In genomic region chr9:127136081-127136879, GRCh38 we compare ENCODE assay signal across 35 cellular contexts. TPM values are rescaled to one million over a fixed set of nuclear protein-coding genes. Genes with fewer than 3 reads are reported as not detected.
DNase-seq lines count a peak whose midpoint lies in the region; ATAC-seq and TF ChIP-seq lines count a peak whose summit lies in the region.
"Had no signal": no experiment of that assay in that cellular context is flagged by ENCODE, and none has a peak within 500 bp of the region (broad histone marks: within the 10 kb centered on the region; RNA-seq: fewer than 3 reads in every experiment).

No MANE protein-coding gene starts in this region.

- H3K56ac ChIP-seq in H9 (ENCODE audit: insufficient read length, low read depth, low read length): no peak overlapping the region

- ATAC-seq in sciatic nerve: no peak
- ATAC-seq: activated CD4-positive, CD25-positive, alpha-beta regulatory T cell treated with anti-CD3 and anti-CD28 coated beads, Interleukin-2, amount 50 U/mL, for 24 hours; CD8-positive, alpha-beta T cell; GM12878; HCT116; HepG2; mucosa of descending colon; pancreas; stimulated activated naive CD8-positive, alpha-beta T cell treated with anti-CD3 and anti-CD28 coated beads, Interleukin-15, amount 100 ng/mL, for 72 hours; T-helper 17 cell had no signal

- H3K27me3 ChIP-seq in H9 (ENCODE audit: insufficient read depth, low read length) (no peaks in the 10 kb centered on the region), SJCRH30 (no peaks in the 10 kb centered on the region)
- H3K27me3 ChIP-seq: pancreas, spleen, tibial nerve had no signal

- H3K23me2 ChIP-seq in H9 (ENCODE audit: insufficient read length, low read depth, low read length, poor library complexity, severe bottlenecking): no peaks in the 10 kb centered on the region

- no peak overlapping the region for H2BK20ac ChIP-seq in H9 (ENCODE audit: low read depth, low read length, poor library complexity, severe bottlenecking)

- H3K18ac ChIP-seq in H9 (ENCODE audit: insufficient read length, low read depth, low read length): no peak overlapping the region

- H2AK5ac ChIP-seq in H9 (ENCODE audit: insufficient read length, low read length): no peak overlapping the region

- H3K4me3 ChIP-seq in SJCRH30: no peak overlapping the region
- H3K4me3 ChIP-seq: GM12878, lung, mucosa of descending colon, pancreas, PC-9, spleen, tibial nerve had no signal

- in situ Hi-C loops in GM13977 (cut with MboI; ENCODE audit: low pct_unique_long_range_greater_than_20kb, low sequenced_read_pairs, unreplicated experiment): no loop called here

- intact Hi-C loops in sciatic nerve (cut with DNase I): no loop called here

- H3K27me3 Mint-ChIP-seq in H9 (ENCODE audit: low read depth): no peaks in the 10 kb centered on the region
- H3K27me3 Mint-ChIP-seq: activated CD4-positive, alpha-beta memory T cell treated with anti-CD3 and anti-CD28 coated beads for 36 hours; B cell; stimulated activated naive CD8-positive, alpha-beta T cell treated with anti-CD3 and anti-CD28 coated beads, Interleukin-15, amount 100 ng/mL, for 72 hours; T-helper 17 cell had no signal

- WGBS in H9 (ENCODE audit: extremely low coverage, insufficient read length, low lambda C conversion rate): no CpG with 5 or more reads among the region's 8 CpGs

- TF ChIP-seq CTCF in H9 (conservative IDR thresholded peaks at IDR 0.05) (no peak), GM13977 (IDR thresholded peaks at IDR 0.05; ENCODE audit: extremely low read depth, insufficient read depth, missing control alignments) (no peak)

- H4K5ac ChIP-seq in H9 (ENCODE audit: insufficient read length, low read depth, low read length): no peak overlapping the region

- DNase-seq in H9 (no peak), islet precursor cell (peak; percentile 46), sciatic nerve (ENCODE audit: low spot score) (peak; percentile 44), GM13977 (ENCODE audit: low spot score) (no peak), SJCRH30 (no peak), NCI-H2196 (lab: John Stamatoyannopoulos, UW; ENCODE audit: unreplicated experiment) (no peak)
- no peak for DNase-seq in activated CD4-positive, alpha-beta T cell treated with anti-CD3 and anti-CD28 coated beads, Interleukin-2, amount 50 U/mL, for 48 hours
- DNase-seq: ACHN; activated CD4-positive, alpha-beta memory T cell treated with anti-CD3 and anti-CD28 coated beads for 36 hours; activated gamma-delta T cell treated with Interleukin-2 at 50 U/mL for 16 hours; activated naive CD8-positive, alpha-beta T cell treated with anti-CD3 and anti-CD28 coated beads, Interleukin-2, amount 10 ng/mL, durations not matched to agents 7 days and 5 days; DMS153; Karpas-422; NCI-H1417; NCI-H2029 treated with DMSO at 0.1 percent for 48 hours; NCI-H526; PC-9; retina; SK-N-SH; spleen; stimulated activated CD4-positive, alpha-beta T cell treated with anti-CD3 and anti-CD28 coated beads, Interleukin-2, amount 100 ng/mL, for 24 hours; stimulated activated naive CD8-positive, alpha-beta T cell treated with anti-CD3 and anti-CD28 coated beads, Interleukin-15, amount 100 ng/mL, for 72 hours; T-helper 17 cell had no signal

- H3K9ac ChIP-seq in H9 (ENCODE audit: extremely low read depth, insufficient read length, low read length): no peak overlapping the region
- H3K9ac ChIP-seq: SK-N-SH had no signal

- H3T11ph ChIP-seq in H9 (ENCODE audit: low read length): no peak overlapping the region

- H3K14ac ChIP-seq in H9 (ENCODE audit: insufficient read depth, low read length): peak overlapping the region; percentile 54; the same call in 1 of the 2 replicates

- no peaks in the 10 kb centered on the region for H3K36me3 Mint-ChIP-seq in H9 (ENCODE audit: insufficient read depth in 1 of 3, low read depth in 3 of 3)
- H3K36me3 Mint-ChIP-seq: activated CD4-positive, alpha-beta memory T cell treated with anti-CD3 and anti-CD28 coated beads for 36 hours; activated naive CD8-positive, alpha-beta T cell treated with anti-CD3 and anti-CD28 coated beads, Interleukin-2, amount 10 ng/mL, durations not matched to agents 7 days and 5 days; CD8-positive, alpha-beta T cell had no signal

- H3K36me3 ChIP-seq in SJCRH30: no peaks in the 10 kb centered on the region
- H3K36me3 ChIP-seq: pancreas, spleen, tibial nerve had no signal

- peaks cover 31 to 46% of the 10 kb centered on the region in 2 experiments for H3K4me1 Mint-ChIP-seq in H9
- H3K4me1 Mint-ChIP-seq: activated naive CD8-positive, alpha-beta T cell treated with anti-CD3 and anti-CD28 coated beads, Interleukin-2, amount 10 ng/mL, durations not matched to agents 7 days and 5 days; B cell; stimulated activated naive CD8-positive, alpha-beta T cell treated with anti-CD3 and anti-CD28 coated beads, Interleukin-15, amount 100 ng/mL, for 72 hours had no signal

- peak overlapping the region in 1 of 3 experiments; percentile 78; a peak in 1 of 7 replicates for H3K27ac Mint-ChIP-seq in H9
- H3K27ac Mint-ChIP-seq: activated CD4-positive, alpha-beta memory T cell treated with anti-CD3 and anti-CD28 coated beads for 36 hours; activated naive CD8-positive, alpha-beta T cell treated with anti-CD3 and anti-CD28 coated beads, Interleukin-2, amount 10 ng/mL, durations not matched to agents 7 days and 5 days; B cell; CD8-positive, alpha-beta T cell; T-helper 17 cell had no signal

- H3K27ac ChIP-seq in H9 (ENCODE audit: insufficient read length, low read depth, low read length): no peak overlapping the region
- H3K27ac ChIP-seq in angular gyrus (ENCODE audit: low read depth, low read length): peak overlapping the region; percentile 22
- H3K27ac ChIP-seq in SJCRH30: no peak overlapping the region
- H3K27ac ChIP-seq: pancreas, PC-9, spleen, tibial nerve had no signal

- no peak overlapping the region for H4K8ac ChIP-seq in H9 (replicated peaks; ENCODE audit: insufficient read length, low read depth, low read length)

- H2BK15ac ChIP-seq in H9 (ENCODE audit: low read depth, low read length): no peak overlapping the region

- H2BK120ac ChIP-seq in H9 (ENCODE audit: low read depth, low read length, poor library complexity, severe bottlenecking): no peak overlapping the region

- H2BK5ac ChIP-seq in H9 (ENCODE audit: insufficient read length, low read length): no peak overlapping the region

- no peak overlapping the region for H3K4me2 ChIP-seq in H9 (ENCODE audit: insufficient read depth, insufficient read length, low read length)
- H3K4me2 ChIP-seq: PC-9, SK-N-SH had no signal

- no peaks in the 10 kb centered on the region for H3K9me3 ChIP-seq in H9 (ENCODE audit: control insufficient read depth, low read depth, low read length)
- H3K9me3 ChIP-seq in SJCRH30 (replicated peaks): no peaks in the 10 kb centered on the region
- H3K9me3 ChIP-seq: mucosa of descending colon, pancreas, SK-N-SH, spleen, tibial nerve had no signal

- H4K91ac ChIP-seq in H9 (ENCODE audit: insufficient read length, low read depth, low read length): no peak overlapping the region

- H3K4me1 ChIP-seq in H9 (ENCODE audit: insufficient read depth, low read length) (no peaks in the 10 kb centered on the region; the same call in 1 of the 2 replicates), SJCRH30 (peaks cover 53% of the 10 kb centered on the region)
- H3K4me1 ChIP-seq: pancreas had no signal

- H4K20me1 ChIP-seq in H9 (ENCODE audit: control insufficient read depth, insufficient read depth, insufficient read length): no peaks in the 10 kb centered on the region

- H3K4ac ChIP-seq in H9 (ENCODE audit: low read depth, low read length): no peak overlapping the region

- H2BK12ac ChIP-seq in H9 (ENCODE audit: insufficient read length, low read depth, low read length): no peak overlapping the region

- no peaks in the 10 kb centered on the region for H3K9me3 Mint-ChIP-seq in H9
- H3K9me3 Mint-ChIP-seq: activated CD4-positive, alpha-beta memory T cell treated with anti-CD3 and anti-CD28 coated beads for 36 hours; activated naive CD8-positive, alpha-beta T cell treated with anti-CD3 and anti-CD28 coated beads, Interleukin-2, amount 10 ng/mL, durations not matched to agents 7 days and 5 days; CD8-positive, alpha-beta T cell; nephron; stimulated activated naive CD8-positive, alpha-beta T cell treated with anti-CD3 and anti-CD28 coated beads, Interleukin-15, amount 100 ng/mL, for 72 hours had no signal

- no peak overlapping the region; a peak in 1 of 5 replicates for H3K4me3 Mint-ChIP-seq in H9
- H3K4me3 Mint-ChIP-seq: activated CD4-positive, alpha-beta memory T cell treated with anti-CD3 and anti-CD28 coated beads for 36 hours; activated naive CD8-positive, alpha-beta T cell treated with anti-CD3 and anti-CD28 coated beads, Interleukin-2, amount 10 ng/mL, durations not matched to agents 7 days and 5 days; B cell; CD8-positive, alpha-beta T cell; nephron; stimulated activated naive CD8-positive, alpha-beta T cell treated with anti-CD3 and anti-CD28 coated beads, Interleukin-15, amount 100 ng/mL, for 72 hours; T-helper 17 cell had no signal

- no peak overlapping the region for H2AFZ ChIP-seq in H9 (ENCODE audit: low read length)
- H2AFZ ChIP-seq: PC-9 had no signal

- no peaks in the 10 kb centered on the region for H3K79me2 ChIP-seq in H9 (ENCODE audit: insufficient read depth, low read length)

- no peak overlapping the region for H3K23ac ChIP-seq in H9 (ENCODE audit: insufficient read length, low read depth, low read length)

- no peaks in the 10 kb centered on the region for H3K79me1 ChIP-seq in H9 (ENCODE audit: insufficient read depth, low read depth, low read length, poor library complexity, severe bottlenecking)

RNA-seq across cellular contexts. Expression of gene ANGPTL2, which starts 13.8 kb away (rescaled TPM):
- total RNA-seq in H9 (2021) (4.8 and 5.1 TPM in 2 replicates), sciatic nerve (46.4 TPM)
- total RNA-seq in SJCRH30 (2014; rRNA removed; shearing (Covaris generic)): 21.1 and 21.3 TPM in 2 replicates
- total RNA-seq: activated CD4-positive, alpha-beta memory T cell treated with anti-CD3 and anti-CD28 coated beads for 36 hours; activated naive CD8-positive, alpha-beta T cell treated with anti-CD3 and anti-CD28 coated beads, Interleukin-2, amount 10 ng/mL, durations not matched to agents 7 days and 5 days; B cell; CD8-positive, alpha-beta T cell had no signal

Comparison
In these comparisons a context has a peak if more than half of its experiments do, and no peak if none do; other contexts are left out.
1. DNase-seq: peak in islet precursor cell (single experiment) and sciatic nerve (single experiment); none in H9 (single experiment), GM13977 (single experiment), SJCRH30 (0 of 2), activated CD4-positive, alpha-beta T cell treated with anti-CD3 and anti-CD28 coated beads, Interleukin-2, amount 50 U/mL, for 48 hours (0 of 2) and NCI-H2196 (single experiment).